In the genomic region with DNA sequence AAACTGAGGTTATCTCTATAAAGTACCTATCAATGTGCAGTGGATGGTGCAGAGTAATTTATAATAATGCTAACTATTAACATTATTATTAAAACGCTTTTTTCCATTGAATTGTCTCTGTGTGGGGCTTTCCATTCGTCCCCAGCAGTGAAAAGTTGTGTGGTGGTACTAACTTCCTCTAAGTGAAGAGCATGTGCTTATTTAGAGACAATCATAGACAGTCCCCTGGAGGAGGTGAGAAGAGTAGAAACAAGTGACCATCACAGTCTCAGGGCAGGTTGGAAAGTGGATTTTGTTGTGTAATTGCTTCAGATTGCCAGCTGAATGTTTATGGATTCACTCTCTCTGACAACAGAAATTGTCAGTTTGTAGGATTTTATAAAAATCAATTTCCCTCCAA, we compare ENCODE assay signal across 1 cellular context. TPM values are rescaled to one million over a fixed set of nuclear protein-coding genes. Genes with fewer than 3 reads are reported as not detected.
"Had no signal": no experiment of that assay in that cellular context is flagged by ENCODE, and none has a peak within 500 bp of the region (broad histone marks: within the 10 kb centered on the region; RNA-seq: fewer than 3 reads in every experiment).

No MANE protein-coding gene starts in this region.

RNA-seq across cellular contexts. Expression of gene OR2A42, which starts 8.4 kb away (rescaled TPM):
- total RNA-seq: G401 had no signal

RNA-seq across cellular contexts. Expression of gene OR2A7, which starts 33.6 kb away (rescaled TPM):
- total RNA-seq: G401 had no signal

RNA-seq across cellular contexts. Expression of gene ARHGEF35, which starts 35.4 kb away (rescaled TPM):
- total RNA-seq: G401 had no signal

RNA-seq across cellular contexts. Expression of gene CTAGE8, which starts 38.1 kb away (rescaled TPM):
- total RNA-seq: G401 had no signal

RNA-seq across cellular contexts. Expression of gene CTAGE4, which starts 47.8 kb away (rescaled TPM):
- total RNA-seq: G401 had no signal
